In genomic region chr11:67356867-67357561, GRCh38 we compare ENCODE assay signal across 8 cellular contexts. TPM values are rescaled to one million over a fixed set of nuclear protein-coding genes. Genes with fewer than 3 reads are reported as not detected.
DNase-seq lines count a peak whose midpoint lies in the region; ATAC-seq and TF ChIP-seq lines count a peak whose summit lies in the region.

No MANE protein-coding gene starts in this region.

- H3K27ac ChIP-seq in RWPE1, result peak overlapping the region; percentile 97
- H3K27ac ChIP-seq in foreskin keratinocyte, result no peak overlapping the region
- peak overlapping the region; percentile 90 for H3K27ac ChIP-seq in osteoblast (ENCODE audit: low read depth, low read length)
- H3K27ac ChIP-seq in upper lobe of right lung, result peak overlapping the region; percentile 99

- H4K20me1 ChIP-seq in osteoblast (ENCODE audit: insufficient read depth, low read length), result peaks cover 9% of the 10 kb centered on the region

- H3K79me2 ChIP-seq in osteoblast (ENCODE audit: insufficient read depth, low read length), result peaks cover 22% of the 10 kb centered on the region

- TF ChIP-seq CTCF in RWPE1 (conservative IDR thresholded peaks at IDR 0.05; ENCODE audit: low read depth), result peak; percentile 86
- TF ChIP-seq CTCF in foreskin keratinocyte (conservative IDR thresholded peaks at IDR 0.05), result peak; percentile 97
- TF ChIP-seq CTCF in osteoblast (IDR thresholded peaks at IDR 0.05; ENCODE audit: extremely low read depth, low read depth, low read length), result peak; percentile 94
- TF ChIP-seq CTCF in upper lobe of right lung (IDR thresholded peaks at IDR 0.05), result peak; percentile 88

- H3K36me3 ChIP-seq in osteoblast (ENCODE audit: insufficient read depth, low read length), result peaks cover 4% of the 10 kb centered on the region
- H3K36me3 ChIP-seq in upper lobe of right lung, result no peaks in the 10 kb centered on the region

- POLR2A ChIA-PET in RWPE1 (lab: Yijun Ruan, JAX; ENCODE audit: low non-redundant PET), result no interaction called here

- no peaks in the 10 kb centered on the region for H3K9me3 ChIP-seq in osteoblast (ENCODE audit: low read depth, low read length)
- H3K9me3 ChIP-seq in upper lobe of right lung, result no peaks in the 10 kb centered on the region

- CTCF ChIA-PET in RWPE1 (lab: Yijun Ruan, JAX), result interaction anchor here (0.5 to 4.8 kb wide), 11 partner anchors 10 to 546 kb away, joined by 3 to 81 read pairs (median 6); partner anchors contain the start of gene CLCF1

- peak overlapping the region; percentile 37 for H3K4me2 ChIP-seq in osteoblast (ENCODE audit: insufficient read depth, low read length)

- H2AFZ ChIP-seq in osteoblast (ENCODE audit: low read length), result no peak overlapping the region

- peak; percentile 29 for ATAC-seq in foreskin keratinocyte
- peak; percentile 59 for ATAC-seq in upper lobe of right lung
- no peak for ATAC-seq in HG02938 (IDR thresholded peaks at IDR 0.05; ENCODE audit: unreplicated experiment)

- H3K4me1 ChIP-seq in foreskin keratinocyte, result peaks cover 9% of the 10 kb centered on the region
- peaks cover 59% of the 10 kb centered on the region for H3K4me1 ChIP-seq in osteoblast (ENCODE audit: insufficient read depth, low read length)
- peaks cover 50% of the 10 kb centered on the region for H3K4me1 ChIP-seq in upper lobe of right lung

- intact Hi-C loops in upper lobe of right lung (cut with DNase I), result no loop called here

- H3K4me3 ChIP-seq in osteoblast (ENCODE audit: insufficient read depth, low read length), result no peak overlapping the region
- H3K4me3 ChIP-seq in upper lobe of right lung, result no peak overlapping the region

- H3K27me3 ChIP-seq in foreskin keratinocyte (no peaks in the 10 kb centered on the region), osteoblast (ENCODE audit: insufficient read depth, low read length) (no peaks in the 10 kb centered on the region), upper lobe of right lung (no peaks in the 10 kb centered on the region)

- DNase-seq in DMS153 treated with DMSO at 0.1 percent for 48 hours (lab: John Stamatoyannopoulos, UW; ENCODE audit: unreplicated experiment), result peak; percentile 50
- DNase-seq in KG1 (lab: John Stamatoyannopoulos, UW), result peak; percentile 72
- DNase-seq in RWPE1 (ENCODE audit: low spot score), result peak; percentile 76
- peak; percentile 87 for DNase-seq in activated effector memory CD4-positive, alpha-beta T cell treated with anti-CD3 and anti-CD28 coated beads, Interleukin-2, amount 50 U/mL, for 16 hours
- DNase-seq in foreskin keratinocyte, result peak in 1 of 2 donors; percentile 50
- peak; percentile 88 for DNase-seq in osteoblast (ENCODE audit: insufficient read length, low spot score, missing footprints)
- peak; percentile 79 for DNase-seq in upper lobe of right lung

RNA-seq across cellular contexts. Expression of gene POLD4, which starts 3.7 kb away (rescaled TPM):
- total RNA-seq in foreskin keratinocyte (41.5 and 50.5 TPM in 2 replicates), osteoblast (43.3 and 59.4 TPM in 2 replicates), upper lobe of right lung (69.3 TPM)
- polyA plus RNA-seq in foreskin keratinocyte, result 83.2 and 107 TPM in 2 replicates

RNA-seq across cellular contexts. Expression of gene CLCF1, which starts 16.4 kb away (rescaled TPM):
- total RNA-seq in foreskin keratinocyte (1.6 and 1.9 TPM in 2 replicates), osteoblast (6.2 and 6.9 TPM in 2 replicates), upper lobe of right lung (4.0 TPM)
- 1.9 and 2.2 TPM in 2 replicates for polyA plus RNA-seq in foreskin keratinocyte

RNA-seq across cellular contexts. Expression of gene RAD9A, which starts 34.8 kb away (rescaled TPM):
- total RNA-seq in foreskin keratinocyte (9.2 and 10.0 TPM in 2 replicates), osteoblast (7.6 and 10.3 TPM in 2 replicates), upper lobe of right lung (20.7 TPM)
- polyA plus RNA-seq in foreskin keratinocyte, result 13.4 and 14.1 TPM in 2 replicates

RNA-seq across cellular contexts. Expression of gene PPP1CA, which starts 44.6 kb away (rescaled TPM):
- total RNA-seq in foreskin keratinocyte, result 205 and 207 TPM in 2 replicates
- polyA plus RNA-seq in foreskin keratinocyte, result 235 and 239 TPM in 2 replicates
- 161 and 169 TPM in 2 replicates for total RNA-seq in osteoblast
- total RNA-seq in upper lobe of right lung, result 134 TPM

RNA-seq across cellular contexts. Expression of gene TBC1D10C, which starts 46.9 kb away (rescaled TPM):
- total RNA-seq in foreskin keratinocyte (not detected in 2 replicates), osteoblast (not detected in 2 replicates), upper lobe of right lung (26.8 TPM)
- not detected in 2 replicates for polyA plus RNA-seq in foreskin keratinocyte
